8 cellular contexts compared by ENCODE assay signal in genomic region chr12:6927379-6927991, GRCh38. TPM values are rescaled to one million over a fixed set of nuclear protein-coding genes. Genes with fewer than 3 reads are reported as not detected.
DNase-seq lines count a peak whose midpoint lies in the region; ATAC-seq, FAIRE-seq and TF ChIP-seq lines count a peak whose summit lies in the region.

Gene ATN1, plus strand, starts transcription at chr12:6927959. Its CDS starts 6,043 bp downstream, at chr12:6934002.

- H3K4me2 ChIP-seq in PC-3 (ENCODE audit: low read length): peak within 1 kb of the TSS; percentile 95
- peak within 1 kb of the TSS; percentile 96 for H3K4me2 ChIP-seq in osteoblast (ENCODE audit: insufficient read depth, low read length)

- POLR2A ChIA-PET in PC-3 (lab: Charles Lee; ENCODE audit: unreplicated experiment): no interaction called here

- H3K27ac ChIP-seq in C4-2B: peak within 1 kb of the TSS; percentile 95
- no peak within 1 kb of the TSS for H3K27ac ChIP-seq in PC-3 (ENCODE audit: low read length)
- peak within 1 kb of the TSS; percentile 87 to 98 (median 96) for H3K27ac ChIP-seq in heart left ventricle
- H3K27ac ChIP-seq in osteoblast (ENCODE audit: low read depth, low read length): peak within 1 kb of the TSS; percentile 90

- no TSS peak for BruUV-seq in PC-3 (replicated peaks; lab: Mats Ljungman, UMichigan)

- CTCF ChIA-PET in PC-3 (lab: Charles Lee): interaction anchor here (0.7 kb wide), 1 partner anchor 37 kb away, joined by 4 read pairs; no protein-coding TSS in a partner anchor

- DNase-seq in H54 (ENCODE audit: insufficient read length, low spot score): no peak
- DNase-seq in PC-3: peak; percentile 53
- DNase-seq in amniotic stem cell (lab: John Stamatoyannopoulos, UW): peak; percentile 41
- DNase-seq in heart left ventricle: peak; percentile 89 to 91 (median 90)
- peak; percentile 97 for DNase-seq in osteoblast (ENCODE audit: insufficient read length, low spot score, missing footprints)

- no peaks in the 10 kb centered on the region for H3K27me3 ChIP-seq in PC-3 (ENCODE audit: low read length)
- no peaks in the 10 kb centered on the region for H3K27me3 ChIP-seq in heart left ventricle
- no peaks in the 10 kb centered on the region for H3K27me3 ChIP-seq in osteoblast (ENCODE audit: insufficient read depth, low read length)

- intact Hi-C loops in PC-3 (cut with micrococcal nuclease): loop anchor here (5.0 kb wide), 1 partner anchor 60 kb away; the partner anchor contains the start of gene TPI1
- intact Hi-C loops in heart left ventricle (cut with DNase I): loop anchor here in 2 of 10 donors (5.0 kb wide), 2 partner anchors 55 to 185 kb away; partner anchors contain the start of gene SPSB2 (in 1 of the 2)

- H3F3A ChIP-seq in PC-3 (ENCODE audit: low read length, unreplicated experiment): no peaks in the 10 kb centered on the region

- TF ChIP-seq POLR2A in H54 (IDR thresholded peaks at IDR 0.05; ENCODE audit: low read depth, low read length) (peak; percentile 36; the same call in 1 of the 2 replicates), heart left ventricle (IDR thresholded peaks at IDR 0.05) (peak in 1 of 2 donors; percentile 38)

- no peaks in the 10 kb centered on the region for H3K9me3 ChIP-seq in PC-3 (ENCODE audit: low read length)
- no peaks in the 10 kb centered on the region for H3K9me3 ChIP-seq in heart left ventricle
- H3K9me3 ChIP-seq in osteoblast (ENCODE audit: low read depth, low read length): no peaks in the 10 kb centered on the region

- H3K36me3 ChIP-seq in PC-3 (ENCODE audit: low read depth, low read length): no peaks in the 10 kb centered on the region
- peaks cover 0 to 9% (median 0%) of the 10 kb centered on the region in 9 donors for H3K36me3 ChIP-seq in heart left ventricle
- H3K36me3 ChIP-seq in osteoblast (ENCODE audit: insufficient read depth, low read length): peaks cover 10% of the 10 kb centered on the region

- H3K4me3 ChIP-seq in PC-3 (ENCODE audit: low read length): peak within 1 kb of the TSS; percentile 93
- H3K4me3 ChIP-seq in heart left ventricle: peak within 1 kb of the TSS; percentile 67 to 98 (median 83)
- H3K4me3 ChIP-seq in osteoblast (ENCODE audit: insufficient read depth, low read length): peak within 1 kb of the TSS; percentile 89

- no peak for TF ChIP-seq CTCF in C4-2B (conservative IDR thresholded peaks at IDR 0.05)
- TF ChIP-seq CTCF in PC-3 (conservative IDR thresholded peaks at IDR 0.05; ENCODE audit: low read depth, low read length): no peak
- TF ChIP-seq CTCF in heart left ventricle (IDR thresholded peaks at IDR 0.05): no peak
- no peak for TF ChIP-seq CTCF in osteoblast (IDR thresholded peaks at IDR 0.05; ENCODE audit: extremely low read depth, low read depth, low read length)

- WGBS in heart left ventricle, 4 donors: 0 to 1% (median 1%) methylated on average over 41 to 60 of the region's 60 CpGs

- no peaks in the 10 kb centered on the region; the same call in 1 of the 2 replicates for H4K20me1 ChIP-seq in PC-3 (ENCODE audit: low read length)
- peaks cover 24% of the 10 kb centered on the region for H4K20me1 ChIP-seq in osteoblast (ENCODE audit: insufficient read depth, low read length)

- FAIRE-seq in H54 (lab: Jason Lieb, UNC): no peak

- H2AFZ ChIP-seq in PC-3 (ENCODE audit: low read length) (peak within 1 kb of the TSS; percentile 92), osteoblast (ENCODE audit: low read length) (peak within 1 kb of the TSS; percentile 70)

- H3K4me1 ChIP-seq in PC-3 (ENCODE audit: insufficient read depth, low read length) (peaks cover 43% of the 10 kb centered on the region), heart left ventricle (peaks cover 12 to 79% (median 57%) of the 10 kb centered on the region in 12 donors), osteoblast (ENCODE audit: insufficient read depth, low read length) (peaks cover 55% of the 10 kb centered on the region)

- peak within 1 kb of the TSS; percentile 84 for H3K9ac ChIP-seq in PC-3 (ENCODE audit: low read length)

- no peaks in the 10 kb centered on the region for H3K9me2 ChIP-seq in PC-3 (replicated peaks; ENCODE audit: low read length)

- peak; percentile 26 for ATAC-seq in PC-3
- ATAC-seq in heart left ventricle: peak; percentile 23 to 65 (median 60)
- no peak for ATAC-seq in HG03097 (IDR thresholded peaks at IDR 0.05; ENCODE audit: low FRiP score, unreplicated experiment)
- no peak for ATAC-seq in GM21529 (IDR thresholded peaks at IDR 0.05; ENCODE audit: unreplicated experiment)

- H3K79me2 ChIP-seq in PC-3 (ENCODE audit: low read length) (peaks cover 50% of the 10 kb centered on the region), osteoblast (ENCODE audit: insufficient read depth, low read length) (peaks cover 51% of the 10 kb centered on the region)

RNA-seq across cellular contexts. Expression of gene ATN1, which starts in this region (rescaled TPM):
- total RNA-seq in PC-3 (2014; rRNA removed) (11.6 and 41.5 TPM in 2 replicates), heart left ventricle (10 to 100 TPM; 38.4 to 82.9 (median 67.2) TPM), osteoblast (10.3 and 14.1 TPM in 2 replicates)
- polyA plus RNA-seq in heart left ventricle: 10 to 100 TPM; 61.3 to 65.6 TPM

Comparison
In these comparisons a context has a peak if more than half of its experiments do, and no peak if none do; other contexts are left out.
1. ATAC-seq: peak in PC-3 (single experiment) and heart left ventricle (4 of 4); none in HG03097 (single experiment) and GM21529 (single experiment).
2. Peak in every context shown above with its lines, with median percentiles within 50 percentile points of each other: H3K4me3 ChIP-seq.